22 cellular contexts compared by ENCODE assay signal in genomic region chr7:55152490-55152889, GRCh38.
"Had no signal": no experiment of that assay in that cellular context is flagged by ENCODE, and none has a peak within 500 bp of the region (broad histone marks: within the 10 kb centered on the region; RNA-seq: fewer than 3 reads in every experiment).

No MANE protein-coding gene starts in this region.

- DNase-seq: activated B cell treated with CpG ODN at 0.5 μM for 24 hours; activated CD4-positive, alpha-beta T cell treated with anti-CD3 and anti-CD28 coated beads for 36 hours; activated CD4-positive, alpha-beta T cell treated with anti-CD3 and anti-CD28 coated beads, Interleukin-2, amount 50 U/mL, for 4 hours; activated CD8-positive, alpha-beta memory T cell treated with anti-CD3 and anti-CD28 coated beads for 24 hours; activated CD8-positive, alpha-beta memory T cell treated with anti-CD3 and anti-CD28 coated beads, Interleukin-2, amount 50 U/mL, for 4 hours; activated naive CD8-positive, alpha-beta T cell treated with anti-CD3 and anti-CD28 coated beads for 36 hours; activated T-cell treated with anti-CD3 and anti-CD28 coated beads, Interleukin-2, amount 50 U/mL, for 24 hours; central memory CD4-positive, alpha-beta T cell; effector memory CD8-positive, alpha-beta T cell; glutamatergic neuron; hippocampal formation; kidney glomerular epithelial cell; left ventricle myocardium inferior; naive thymus-derived CD8-positive, alpha-beta T cell; stimulated activated CD4-positive, alpha-beta T cell treated with anti-CD3 and anti-CD28 coated beads, Interleukin-12 subunit alpha, Interleukin-12 subunit beta, amount 100 ng/mL, for 4 hours; stomach; uterus had no signal

- H3K4me3 Mint-ChIP-seq: activated B cell treated with CpG ODN at 0.5 μM for 24 hours; activated CD4-positive, alpha-beta T cell treated with anti-CD3 and anti-CD28 coated beads for 36 hours; activated naive CD8-positive, alpha-beta T cell treated with anti-CD3 and anti-CD28 coated beads for 36 hours; activated T-cell treated with anti-CD3 and anti-CD28 coated beads, Interleukin-2, amount 50 U/mL, for 24 hours; activated T-helper 17 cell treated with anti-CD3 and anti-CD28 coated beads, Interleukin-2, amount 50 U/mL, for 72 hours; effector memory CD8-positive, alpha-beta T cell; naive thymus-derived CD8-positive, alpha-beta T cell; neural progenitor cell had no signal

- H3K4me1 ChIP-seq: stomach, suprapubic skin, uterus had no signal

- H3K36me3 ChIP-seq: neural progenitor cell, uterus had no signal

- H3K27ac Mint-ChIP-seq: activated B cell treated with CpG ODN at 0.5 μM for 24 hours; activated CD4-positive, alpha-beta T cell treated with anti-CD3 and anti-CD28 coated beads for 36 hours; activated naive CD8-positive, alpha-beta T cell treated with anti-CD3 and anti-CD28 coated beads for 36 hours; activated T-cell treated with anti-CD3 and anti-CD28 coated beads, Interleukin-2, amount 50 U/mL, for 24 hours; activated T-helper 17 cell treated with anti-CD3 and anti-CD28 coated beads, Interleukin-2, amount 50 U/mL, for 72 hours; effector memory CD8-positive, alpha-beta T cell; neural progenitor cell; progenitor cell of endocrine pancreas had no signal

- H3K9me3 ChIP-seq: left ventricle myocardium inferior, stomach, suprapubic skin, tibial nerve, uterus had no signal

- H3K4me2 ChIP-seq: neural progenitor cell had no signal

- H3K4me3 ChIP-seq: left ventricle myocardium inferior, neural progenitor cell, stomach, suprapubic skin, tibial nerve, uterus had no signal

- H3K9me3 Mint-ChIP-seq: activated naive CD8-positive, alpha-beta T cell treated with anti-CD3 and anti-CD28 coated beads for 36 hours; activated T-cell treated with anti-CD3 and anti-CD28 coated beads, Interleukin-2, amount 50 U/mL, for 24 hours; activated T-helper 17 cell treated with anti-CD3 and anti-CD28 coated beads, Interleukin-2, amount 50 U/mL, for 72 hours; neural progenitor cell had no signal

- H3K27me3 Mint-ChIP-seq: progenitor cell of endocrine pancreas had no signal

- H3K36me3 Mint-ChIP-seq: activated naive CD8-positive, alpha-beta T cell treated with anti-CD3 and anti-CD28 coated beads for 36 hours; naive thymus-derived CD8-positive, alpha-beta T cell had no signal

- H3K27me3 ChIP-seq: neural progenitor cell, stomach, suprapubic skin, tibial nerve, uterus had no signal

- H3K4me1 Mint-ChIP-seq: activated B cell treated with CpG ODN at 0.5 μM for 24 hours; activated CD4-positive, alpha-beta T cell treated with anti-CD3 and anti-CD28 coated beads for 36 hours; activated T-helper 17 cell treated with anti-CD3 and anti-CD28 coated beads, Interleukin-2, amount 50 U/mL, for 72 hours had no signal

- H3K27ac ChIP-seq: left ventricle myocardium inferior, neural progenitor cell, stomach, suprapubic skin, tibial nerve, uterus had no signal

- H3K9ac ChIP-seq: neural progenitor cell had no signal

- ATAC-seq: activated CD4-positive, alpha-beta T cell treated with anti-CD3 and anti-CD28 coated beads for 36 hours; activated T-helper 17 cell treated with anti-CD3 and anti-CD28 coated beads, Interleukin-2, amount 50 U/mL, for 72 hours; effector memory CD8-positive, alpha-beta T cell; naive thymus-derived CD8-positive, alpha-beta T cell had no signal
